9 cellular contexts compared by ENCODE assay signal in genomic region chr22:37519268-37520195, GRCh38. TPM values are rescaled to one million over a fixed set of nuclear protein-coding genes. Genes with fewer than 3 reads are reported as not detected.
DNase-seq lines count a peak whose midpoint lies in the region; ATAC-seq and TF ChIP-seq lines count a peak whose summit lies in the region.
"Had no signal": no experiment of that assay in that cellular context is flagged by ENCODE, and none has a peak within 500 bp of the region (broad histone marks: within the 10 kb centered on the region; RNA-seq: fewer than 3 reads in every experiment).

Gene CARD10, minus strand, starts transcription at chr22:37519415. Its CDS starts 215 bp downstream, at chr22:37519200.

- peaks cover 8% of the 10 kb centered on the region for H3K4me1 Mint-ChIP-seq in activated naive CD4-positive, alpha-beta T cell treated with anti-CD3 and anti-CD28 coated beads, Interleukin-2, amount 50 U/mL, for 24 hours

- no peaks in the 10 kb centered on the region for H3K36me3 Mint-ChIP-seq in activated naive CD4-positive, alpha-beta T cell treated with anti-CD3 and anti-CD28 coated beads, Interleukin-2, amount 50 U/mL, for 24 hours

- H3K9me3 Mint-ChIP-seq in activated naive CD4-positive, alpha-beta T cell treated with anti-CD3 and anti-CD28 coated beads, Interleukin-2, amount 50 U/mL, for 24 hours: no peaks in the 10 kb centered on the region

- TF ChIP-seq CTCF in AG04450 (IDR thresholded peaks at IDR 0.05; ENCODE audit: low read depth, low read length): no peak
- TF ChIP-seq CTCF in HFF-Myc (IDR thresholded peaks at IDR 0.05; ENCODE audit: low read depth, low read length, missing control alignments): no peak
- no peak for TF ChIP-seq CTCF in sigmoid colon (IDR thresholded peaks at IDR 0.05)

- DNase-seq in AG04450 (ENCODE audit: low read depth, low spot score): no peak
- no peak for DNase-seq in HFF-Myc (ENCODE audit: extremely low read depth, low read depth)
- DNase-seq in left ventricle myocardium superior: peak; percentile 66
- DNase-seq in sigmoid colon: no peak
- DNase-seq in stimulated activated CD4-positive, alpha-beta T cell treated with anti-CD3 and anti-CD28 coated beads, Interleukin-4, amount 100 ng/mL, for 1 hour: no peak
- DNase-seq in HCEC 1CT: no peak

- no peaks in the 10 kb centered on the region for H3K36me3 ChIP-seq in sigmoid colon

- POLR2A ChIA-PET in AG04450 (lab: Yijun Ruan, JAX): interaction anchor here (0.6 kb wide), 1 partner anchor 144 kb away, joined by 3 read pairs; no protein-coding TSS in a partner anchor

- H3K27me3 ChIP-seq in AG04450 (ENCODE audit: control insufficient read depth, insufficient read depth, low read length): no peaks in the 10 kb centered on the region
- H3K27me3 ChIP-seq in sigmoid colon: peaks cover 11 to 47% (median 28%) of the 10 kb centered on the region in 3 donors

- peak within 1 kb of the TSS; percentile 51 for H3K27ac Mint-ChIP-seq in activated naive CD4-positive, alpha-beta T cell treated with anti-CD3 and anti-CD28 coated beads, Interleukin-2, amount 50 U/mL, for 24 hours

- H3K4me3 Mint-ChIP-seq in activated naive CD4-positive, alpha-beta T cell treated with anti-CD3 and anti-CD28 coated beads, Interleukin-2, amount 50 U/mL, for 24 hours: peak within 1 kb of the TSS; percentile 85

- no peak for TF ChIP-seq POLR2A in sigmoid colon (IDR thresholded peaks at IDR 0.05)

- ATAC-seq in left ventricle myocardium superior: peak; percentile 70
- ATAC-seq in HG03097 (IDR thresholded peaks at IDR 0.05; ENCODE audit: low FRiP score, unreplicated experiment): no peak

- H3K27ac ChIP-seq in AG04450 (ENCODE audit: low read depth, low read length) (no peak within 1 kb of the TSS), sigmoid colon (peak within 1 kb of the TSS; percentile 17 to 66 (median 58))

- 4 to 6% methylated on average over 99 of the region's 99 CpGs for WGBS in sigmoid colon, 2 donors

- peaks cover 0 to 14% (median 11%) of the 10 kb centered on the region in 4 donors for H3K4me1 ChIP-seq in sigmoid colon

- no peak for TF ChIP-seq EP300 in sigmoid colon (IDR thresholded peaks at IDR 0.05)

- CTCF ChIA-PET in AG04450 (lab: Charles Lee): interaction anchor here (0.6 kb wide), 1 partner anchor 218 kb away, joined by 4 read pairs; no protein-coding TSS in a partner anchor

- H3K4me3 ChIP-seq in AG04450 (ENCODE audit: low read depth, low read length) (peak within 1 kb of the TSS; percentile 69), HFF-Myc (replicated peaks; ENCODE audit: low read depth, low read length) (peak within 1 kb of the TSS; percentile 67), sigmoid colon (peak within 1 kb of the TSS; percentile 36 to 51 (median 48))

- intact Hi-C loops in left ventricle myocardium superior (cut with micrococcal nuclease) (no loop called here), sigmoid colon (cut with DNase I) (no loop called here)

- peaks cover 18% of the 10 kb centered on the region for H3K27me3 Mint-ChIP-seq in activated naive CD4-positive, alpha-beta T cell treated with anti-CD3 and anti-CD28 coated beads, Interleukin-2, amount 50 U/mL, for 24 hours

- H3K9me3 ChIP-seq in AG04450 (ENCODE audit: control insufficient read depth, insufficient read depth, low read length) (no peaks in the 10 kb centered on the region; the same call in 1 of the 2 replicates), sigmoid colon (no peaks in the 10 kb centered on the region)

RNA-seq across cellular contexts. Expression of gene CARD10, which starts in this region (rescaled TPM):
- polyA plus RNA-seq in AG04450 (2011; rRNA removed) (5.8 and 9.6 TPM in 2 replicates), sigmoid colon (10 to 100 TPM; 31.8 to 41.0 (median 37.7) TPM)
- polyA minus RNA-seq in AG04450 (2011; rRNA and poly(A)+ RNA removed): 8.6 and 10.7 TPM in 2 replicates
- total RNA-seq in left ventricle myocardium superior (10.0 TPM), sigmoid colon (1 to 10 TPM; 2.8 to 8.6 (median 3.5) TPM)
- total RNA-seq: mononuclear cell had no signal
